ENCODE assay signal across 13 cellular contexts in the genomic region with DNA sequence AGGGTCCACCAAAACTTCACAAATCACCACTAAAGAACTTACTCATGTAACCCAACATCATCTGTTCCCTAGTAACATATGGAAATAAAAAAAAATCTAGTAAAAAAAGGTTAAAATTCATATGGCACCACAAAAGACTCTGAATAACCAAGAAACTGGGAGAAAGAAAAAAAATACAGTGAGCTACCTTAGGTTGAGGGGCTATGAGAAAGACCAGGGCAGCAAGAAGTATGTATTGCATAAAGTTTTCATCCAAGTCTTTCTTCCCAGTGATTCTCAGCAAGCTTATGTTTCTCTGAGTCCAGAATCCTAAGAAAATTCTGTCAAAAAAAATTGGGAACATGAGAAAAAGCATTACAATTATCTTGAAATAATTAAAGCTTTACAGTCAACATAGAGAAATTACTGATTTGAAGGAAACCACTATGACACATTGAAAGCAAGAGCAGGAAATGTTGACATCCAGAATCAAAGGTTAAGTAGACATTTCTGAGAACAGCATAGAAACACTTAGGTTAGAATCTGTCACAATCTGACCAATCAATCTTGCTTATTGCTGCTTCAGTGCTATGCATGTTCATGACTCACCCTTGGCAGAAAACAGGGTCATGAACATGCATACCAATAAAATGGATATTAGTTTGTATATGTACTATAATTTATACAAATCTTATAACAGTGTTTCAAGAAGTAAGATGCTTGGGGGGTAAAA.
DNase-seq lines count a peak whose midpoint lies in the region; ATAC-seq and TF ChIP-seq lines count a peak whose summit lies in the region.
"Had no signal": no experiment of that assay in that cellular context is flagged by ENCODE, and none has a peak within 500 bp of the region (broad histone marks: within the 10 kb centered on the region; RNA-seq: fewer than 3 reads in every experiment).

No MANE protein-coding gene starts in this region.

- no peaks in the 10 kb centered on the region for H3K27me3 Mint-ChIP-seq in HFFc6 (ENCODE audit: insufficient read depth)
- H3K27me3 Mint-ChIP-seq: activated naive CD8-positive, alpha-beta T cell had no signal

- H3K36me3 ChIP-seq in adipocyte (ENCODE audit: control insufficient read depth, insufficient read depth, low read length, severe bottlenecking) (no peaks in the 10 kb centered on the region), kidney epithelial cell (ENCODE audit: control insufficient read depth, insufficient read depth, low read length) (no peaks in the 10 kb centered on the region)

- H3K4me1 Mint-ChIP-seq in HFFc6 (ENCODE audit: low read depth) = no peaks in the 10 kb centered on the region

- no peak overlapping the region for H3K27ac Mint-ChIP-seq in HFFc6
- H3K27ac Mint-ChIP-seq: activated naive CD8-positive, alpha-beta T cell had no signal

- ATAC-seq in HG03457 (IDR thresholded peaks at IDR 0.05; ENCODE audit: unreplicated experiment) = no peak
- ATAC-seq: Right ventricle myocardium inferior had no signal

- H3K4me3 ChIP-seq in adipocyte (ENCODE audit: low read length) = peak overlapping the region; percentile 36
- H3K4me3 ChIP-seq in kidney epithelial cell (ENCODE audit: low read depth, low read length) = no peak overlapping the region
- H3K4me3 ChIP-seq: skin epidermis had no signal

- H3K27me3 ChIP-seq in adipocyte (replicated peaks; ENCODE audit: control insufficient read depth, insufficient read depth, low read length) (no peaks in the 10 kb centered on the region), kidney epithelial cell (ENCODE audit: control insufficient read depth, insufficient read depth, low read length) (no peaks in the 10 kb centered on the region)

- TF ChIP-seq CTCF in kidney epithelial cell (IDR thresholded peaks at IDR 0.05; ENCODE audit: insufficient read depth, low read length, poor library complexity, severe bottlenecking) (no peak), HFFc6 (IDR thresholded peaks at IDR 0.05) (no peak)

- peak; percentile 3 for DNase-seq in DMS153 (lab: John Stamatoyannopoulos, UW)
- no peak for DNase-seq in DMS153 treated with DMSO at 0.1 percent for 48 hours (lab: John Stamatoyannopoulos, UW; ENCODE audit: unreplicated experiment)
- DNase-seq in HPDE6-E6E7 (ENCODE audit: extremely low spot score) = peak; percentile 20
- no peak for DNase-seq in adipocyte (ENCODE audit: low read depth)
- peak; percentile 18 for DNase-seq in kidney epithelial cell (ENCODE audit: low read depth)
- DNase-seq in HFFc6 = no peak
- DNase-seq in NCI-H524 treated with DMSO at 0.1 percent for 48 hours (lab: John Stamatoyannopoulos, UW) = no peak
- DNase-seq: activated CD4-positive, alpha-beta T cell treated with anti-CD3 and anti-CD28 coated beads, Interleukin-2, amount 50 U/mL, for 1 hour; DMS79 treated with DMSO at 0.1 percent for 48 hours had no signal

- H3K9me3 ChIP-seq in adipocyte (ENCODE audit: control insufficient read depth, low read length) = peaks cover 9% of the 10 kb centered on the region

- no peak overlapping the region for H3K9ac ChIP-seq in adipocyte (ENCODE audit: low read length)

- H3K9me3 Mint-ChIP-seq in HFFc6 = peaks cover 36% of the 10 kb centered on the region

- peaks cover 27% of the 10 kb centered on the region for H3K4me1 ChIP-seq in adipocyte (ENCODE audit: control insufficient read depth, insufficient read depth, low read length)

- H3K36me3 Mint-ChIP-seq in HFFc6 (ENCODE audit: low read depth) = no peaks in the 10 kb centered on the region
- H3K36me3 Mint-ChIP-seq: activated naive CD8-positive, alpha-beta T cell had no signal

- no peak overlapping the region for H3K4me3 Mint-ChIP-seq in HFFc6
- H3K4me3 Mint-ChIP-seq: activated naive CD8-positive, alpha-beta T cell had no signal

Comparison
In these comparisons a context has a peak if more than half of its experiments do, and no peak if none do; other contexts are left out.
1. DNase-seq: peak in DMS153 (single experiment), HPDE6-E6E7 (single experiment) and kidney epithelial cell (single experiment); none in DMS153 treated with DMSO at 0.1 percent for 48 hours (single experiment), adipocyte (single experiment), HFFc6 (single experiment) and NCI-H524 treated with DMSO at 0.1 percent for 48 hours (single experiment).